ENCODE assay signal across 24 cellular contexts in genomic region chr18:10301831-10302483, GRCh38.
"Had no signal": no experiment of that assay in that cellular context is flagged by ENCODE, and none has a peak within 500 bp of the region (broad histone marks: within the 10 kb centered on the region; RNA-seq: fewer than 3 reads in every experiment).

No MANE protein-coding gene starts in this region.

- H3K4me3 ChIP-seq: colonic mucosa, pancreas, stomach had no signal

- H3K27me3 Mint-ChIP-seq: activated CD4-positive, alpha-beta T cell treated with anti-CD3 and anti-CD28 coated beads, Interleukin-2, amount 10 ng/mL, durations not matched to agents 7 days and 5 days; activated naive CD4-positive, alpha-beta T cell treated with anti-CD3 and anti-CD28 coated beads, Interleukin-2, amount 10 ng/mL, durations not matched to agents 7 days and 5 days; central memory CD8-positive, alpha-beta T cell had no signal

- H3K4me3 Mint-ChIP-seq: activated CD4-positive, alpha-beta T cell treated with anti-CD3 and anti-CD28 coated beads, Interleukin-2, amount 10 ng/mL, durations not matched to agents 7 days and 5 days; activated CD8-positive, alpha-beta T cell treated with anti-CD3 and anti-CD28 coated beads, Interleukin-2, amount 10 ng/mL, durations not matched to agents 7 days and 5 days; activated naive CD4-positive, alpha-beta T cell treated with anti-CD3 and anti-CD28 coated beads, Interleukin-2, amount 10 ng/mL, durations not matched to agents 7 days and 5 days; activated naive CD8-positive, alpha-beta T cell treated with anti-CD3 and anti-CD28 coated beads, Interleukin-2, amount 50 U/mL, for 24 hours; brain; central memory CD8-positive, alpha-beta T cell; natural killer cell; stimulated activated effector memory CD8-positive, alpha-beta T cell treated with anti-CD3 and anti-CD28 coated beads, Interleukin-12 subunit alpha, Interleukin-12 subunit beta, amount 100 ng/mL, for 72 hours had no signal

- H3K27ac Mint-ChIP-seq: activated CD4-positive, alpha-beta T cell treated with anti-CD3 and anti-CD28 coated beads, Interleukin-2, amount 10 ng/mL, durations not matched to agents 7 days and 5 days; activated CD8-positive, alpha-beta T cell treated with anti-CD3 and anti-CD28 coated beads, Interleukin-2, amount 10 ng/mL, durations not matched to agents 7 days and 5 days; activated naive CD4-positive, alpha-beta T cell treated with anti-CD3 and anti-CD28 coated beads, Interleukin-2, amount 10 ng/mL, durations not matched to agents 7 days and 5 days; activated naive CD8-positive, alpha-beta T cell treated with anti-CD3 and anti-CD28 coated beads, Interleukin-2, amount 50 U/mL, for 24 hours; brain; natural killer cell; stimulated activated effector memory CD8-positive, alpha-beta T cell treated with anti-CD3 and anti-CD28 coated beads, Interleukin-12 subunit alpha, Interleukin-12 subunit beta, amount 100 ng/mL, for 72 hours had no signal

- H3K36me3 ChIP-seq: colonic mucosa, pancreas, stomach had no signal

- H3K27ac ChIP-seq: colonic mucosa, pancreas, stomach had no signal

- H3K36me3 Mint-ChIP-seq: activated naive CD4-positive, alpha-beta T cell treated with anti-CD3 and anti-CD28 coated beads, Interleukin-2, amount 10 ng/mL, durations not matched to agents 7 days and 5 days; brain; natural killer cell; stimulated activated effector memory CD8-positive, alpha-beta T cell treated with anti-CD3 and anti-CD28 coated beads, Interleukin-12 subunit alpha, Interleukin-12 subunit beta, amount 100 ng/mL, for 72 hours had no signal

- DNase-seq: activated CD4-positive, alpha-beta T cell treated with anti-CD3 and anti-CD28 coated beads, Interleukin-2, amount 10 ng/mL, durations not matched to agents 7 days and 5 days; activated CD8-positive, alpha-beta memory T cell treated with anti-CD3 and anti-CD28 coated beads, Interleukin-2, amount 50 U/mL, for 4 hours; activated CD8-positive, alpha-beta T cell treated with anti-CD3 and anti-CD28 coated beads, Interleukin-2, amount 10 ng/mL, durations not matched to agents 7 days and 5 days; activated effector memory CD4-positive, alpha-beta T cell treated with Interleukin-2 at 50 U/mL for 16 hours; activated naive CD4-positive, alpha-beta T cell treated with anti-CD3 and anti-CD28 coated beads, Interleukin-2, amount 10 ng/mL, durations not matched to agents 7 days and 5 days; activated naive CD8-positive, alpha-beta T cell treated with anti-CD3 and anti-CD28 coated beads, Interleukin-2, amount 50 U/mL, for 24 hours; activated T-cell treated with anti-CD3 and anti-CD28 coated beads, Interleukin-2, amount 50 U/mL, for 48 hours; anterior cingulate cortex; colonic mucosa; head of caudate nucleus; kidney glomerular epithelial cell; mesendoderm; natural killer cell; pancreas; stimulated activated CD4-positive, alpha-beta T cell treated with anti-CD3 and anti-CD28 coated beads, Interleukin-4, amount 100 ng/mL, for 24 hours; stomach; T-helper 9 cell; trophoblast cell had no signal

- H3K4me1 ChIP-seq: colonic mucosa, stomach had no signal

- ATAC-seq: activated CD4-positive, CD25-positive, alpha-beta regulatory T cell treated with anti-CD3 and anti-CD28 coated beads, Interleukin-2, amount 50 U/mL, for 24 hours; activated CD8-positive, alpha-beta T cell treated with anti-CD3 and anti-CD28 coated beads, Interleukin-2, amount 10 ng/mL, durations not matched to agents 7 days and 5 days; activated naive CD8-positive, alpha-beta T cell treated with anti-CD3 and anti-CD28 coated beads, Interleukin-2, amount 50 U/mL, for 24 hours; natural killer cell; pancreas; sciatic nerve; stimulated activated effector memory CD8-positive, alpha-beta T cell treated with anti-CD3 and anti-CD28 coated beads, Interleukin-12 subunit alpha, Interleukin-12 subunit beta, amount 100 ng/mL, for 72 hours had no signal

- H3K9me3 Mint-ChIP-seq: activated CD4-positive, alpha-beta T cell treated with anti-CD3 and anti-CD28 coated beads, Interleukin-2, amount 10 ng/mL, durations not matched to agents 7 days and 5 days; activated naive CD4-positive, alpha-beta T cell treated with anti-CD3 and anti-CD28 coated beads, Interleukin-2, amount 10 ng/mL, durations not matched to agents 7 days and 5 days; activated naive CD8-positive, alpha-beta T cell treated with anti-CD3 and anti-CD28 coated beads, Interleukin-2, amount 50 U/mL, for 24 hours; natural killer cell had no signal

- H3K9me3 ChIP-seq: colonic mucosa, pancreas, stomach had no signal

- FAIRE-seq: frontal cortex, pancreas had no signal

- H3K27me3 ChIP-seq: colonic mucosa, pancreas, stomach had no signal

- H3K4me1 Mint-ChIP-seq: activated CD4-positive, alpha-beta T cell treated with anti-CD3 and anti-CD28 coated beads, Interleukin-2, amount 10 ng/mL, durations not matched to agents 7 days and 5 days; activated naive CD4-positive, alpha-beta T cell treated with anti-CD3 and anti-CD28 coated beads, Interleukin-2, amount 10 ng/mL, durations not matched to agents 7 days and 5 days; central memory CD8-positive, alpha-beta T cell; natural killer cell; stimulated activated effector memory CD8-positive, alpha-beta T cell treated with anti-CD3 and anti-CD28 coated beads, Interleukin-12 subunit alpha, Interleukin-12 subunit beta, amount 100 ng/mL, for 72 hours had no signal
